Comparison of ENCODE assay signal across 13 cellular contexts in the genomic region with DNA sequence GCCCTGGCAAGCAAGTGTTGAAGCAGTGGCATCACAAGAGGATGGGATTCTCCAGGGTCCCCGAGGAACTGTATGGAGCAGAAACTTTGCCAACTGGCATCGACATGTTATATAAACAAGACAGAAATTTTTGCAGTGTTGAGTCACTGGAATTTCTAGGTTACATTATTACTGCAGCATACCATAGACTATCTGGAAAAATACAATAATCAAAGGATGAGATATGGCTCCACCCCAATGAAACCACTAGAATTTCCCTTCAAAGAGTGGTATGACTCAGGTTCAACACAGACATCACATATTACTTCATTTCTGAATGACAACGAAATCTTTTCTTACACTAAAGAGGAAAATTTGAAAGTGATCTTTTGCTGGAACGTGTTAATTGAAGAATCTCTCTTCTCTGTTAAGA.
DNase-seq lines count a peak whose midpoint lies in the region; ATAC-seq and TF ChIP-seq lines count a peak whose summit lies in the region.
"Had no signal": no experiment of that assay in that cellular context is flagged by ENCODE, and none has a peak within 500 bp of the region (broad histone marks: within the 10 kb centered on the region; RNA-seq: fewer than 3 reads in every experiment).

No MANE protein-coding gene starts in this region.

- ATAC-seq in HG03460 (IDR thresholded peaks at IDR 0.05; ENCODE audit: unreplicated experiment) = no peak
- ATAC-seq: psoas muscle had no signal

- H3K4me1 Mint-ChIP-seq in activated T-helper 1 cell treated with anti-CD3 and anti-CD28 coated beads, Interleukin-12 subunit alpha, Interleukin-12 subunit beta, Interleukin-2, Interleukin-4 antibody, amounts not matched to agents 30 ng/mL and 10 ng/mL and 1 ng/mL, durations not matched to agents 14 hours and 24 hours and 36 hours (ENCODE audit: low read depth) = peaks cover 4% of the 10 kb centered on the region

- H3K27ac Mint-ChIP-seq in activated T-helper 1 cell treated with anti-CD3 and anti-CD28 coated beads, Interleukin-12 subunit alpha, Interleukin-12 subunit beta, Interleukin-2, Interleukin-4 antibody, amounts not matched to agents 30 ng/mL and 10 ng/mL and 1 ng/mL, durations not matched to agents 14 hours and 24 hours and 36 hours = peak overlapping the region; percentile 33

- no peaks in the 10 kb centered on the region for H3K9me3 ChIP-seq in AG04450 (ENCODE audit: control insufficient read depth, insufficient read depth, low read length)
- H3K9me3 ChIP-seq: psoas muscle had no signal

- H3K27me3 ChIP-seq in AG04450 (ENCODE audit: control insufficient read depth, insufficient read depth, low read length) = no peaks in the 10 kb centered on the region

- CTCF ChIA-PET in AG04450 (lab: Charles Lee) = no interaction called here

- no peaks in the 10 kb centered on the region for H3K27me3 Mint-ChIP-seq in activated T-helper 1 cell treated with anti-CD3 and anti-CD28 coated beads, Interleukin-12 subunit alpha, Interleukin-12 subunit beta, Interleukin-2, Interleukin-4 antibody, amounts not matched to agents 30 ng/mL and 10 ng/mL and 1 ng/mL, durations not matched to agents 14 hours and 24 hours and 36 hours (ENCODE audit: insufficient read depth)

- TF ChIP-seq CTCF in AG04450 (IDR thresholded peaks at IDR 0.05; ENCODE audit: low read depth, low read length) = no peak

- DNase-seq in AG04450 (ENCODE audit: low read depth, low spot score) (peak; percentile 81), H4 (ENCODE audit: low spot score) (peak; percentile 66), glomerular visceral epithelial cell (ENCODE audit: extremely low spot score) (peak; percentile 92), NCI-H146 treated with DMSO at 0.1 percent for 48 hours (lab: John Stamatoyannopoulos, UW; ENCODE audit: unreplicated experiment) (no peak), hippocampal formation (lab: John Stamatoyannopoulos, UW) (no peak), NCI-H2081 (lab: John Stamatoyannopoulos, UW) (no peak)
- DNase-seq in activated T-helper 1 cell treated with anti-CD3 and anti-CD28 coated beads, Interleukin-12 subunit alpha, Interleukin-12 subunit beta, Interleukin-2, Interleukin-4 antibody, amounts not matched to agents 30 ng/mL and 10 ng/mL and 1 ng/mL, durations not matched to agents 14 hours and 24 hours and 36 hours (ENCODE audit: low spot score) = no peak
- DNase-seq: DND-41; left cardiac atrium; MM.1S; psoas muscle; stimulated activated CD8-positive, alpha-beta memory T cell treated with anti-CD3 and anti-CD28 coated beads, Interleukin-4, amount 100 ng/mL, for 48 hours had no signal

- no peak overlapping the region for H3K4me3 ChIP-seq in AG04450 (ENCODE audit: low read depth, low read length)
- H3K4me3 ChIP-seq: psoas muscle had no signal

- peak overlapping the region; percentile 80 for H3K27ac ChIP-seq in AG04450 (ENCODE audit: low read depth, low read length)
- H3K27ac ChIP-seq: psoas muscle had no signal

- no peaks in the 10 kb centered on the region for H3K36me3 Mint-ChIP-seq in activated T-helper 1 cell treated with anti-CD3 and anti-CD28 coated beads, Interleukin-12 subunit alpha, Interleukin-12 subunit beta, Interleukin-2, Interleukin-4 antibody, amounts not matched to agents 30 ng/mL and 10 ng/mL and 1 ng/mL, durations not matched to agents 14 hours and 24 hours and 36 hours (ENCODE audit: low read depth)

- intact Hi-C loops in activated T-helper 1 cell treated with anti-CD3 and anti-CD28 coated beads, Interleukin-12 subunit alpha, Interleukin-12 subunit beta, Interleukin-2, Interleukin-4 antibody, amounts not matched to agents 30 ng/mL and 10 ng/mL and 1 ng/mL, durations not matched to agents 14 hours and 24 hours and 36 hours (cut with micrococcal nuclease) = loop anchor here (5.0 kb wide), 4 partner anchors 320 to 1420 kb away; no protein-coding TSS in a partner anchor

- POLR2A ChIA-PET in AG04450 (lab: Yijun Ruan, JAX) = no interaction called here

- no peak overlapping the region for H3K4me3 Mint-ChIP-seq in activated T-helper 1 cell treated with anti-CD3 and anti-CD28 coated beads, Interleukin-12 subunit alpha, Interleukin-12 subunit beta, Interleukin-2, Interleukin-4 antibody, amounts not matched to agents 30 ng/mL and 10 ng/mL and 1 ng/mL, durations not matched to agents 14 hours and 24 hours and 36 hours

- H3K9me3 Mint-ChIP-seq in activated T-helper 1 cell treated with anti-CD3 and anti-CD28 coated beads, Interleukin-12 subunit alpha, Interleukin-12 subunit beta, Interleukin-2, Interleukin-4 antibody, amounts not matched to agents 30 ng/mL and 10 ng/mL and 1 ng/mL, durations not matched to agents 14 hours and 24 hours and 36 hours = no peaks in the 10 kb centered on the region

Comparison
In these comparisons a context has a peak if more than half of its experiments do, and no peak if none do; other contexts are left out.
1. DNase-seq: peak in AG04450 (single experiment), H4 (single experiment) and glomerular visceral epithelial cell (single experiment); none in activated T-helper 1 cell treated with anti-CD3 and anti-CD28 coated beads, Interleukin-12 subunit alpha, Interleukin-12 subunit beta, Interleukin-2, Interleukin-4 antibody, amounts not matched to agents 30 ng/mL and 10 ng/mL and 1 ng/mL, durations not matched to agents 14 hours and 24 hours and 36 hours (single experiment), NCI-H146 treated with DMSO at 0.1 percent for 48 hours (single experiment), hippocampal formation (0 of 2) and NCI-H2081 (0 of 2).